Comparison of ENCODE assay signal across 1 cellular context in the genomic region with DNA sequence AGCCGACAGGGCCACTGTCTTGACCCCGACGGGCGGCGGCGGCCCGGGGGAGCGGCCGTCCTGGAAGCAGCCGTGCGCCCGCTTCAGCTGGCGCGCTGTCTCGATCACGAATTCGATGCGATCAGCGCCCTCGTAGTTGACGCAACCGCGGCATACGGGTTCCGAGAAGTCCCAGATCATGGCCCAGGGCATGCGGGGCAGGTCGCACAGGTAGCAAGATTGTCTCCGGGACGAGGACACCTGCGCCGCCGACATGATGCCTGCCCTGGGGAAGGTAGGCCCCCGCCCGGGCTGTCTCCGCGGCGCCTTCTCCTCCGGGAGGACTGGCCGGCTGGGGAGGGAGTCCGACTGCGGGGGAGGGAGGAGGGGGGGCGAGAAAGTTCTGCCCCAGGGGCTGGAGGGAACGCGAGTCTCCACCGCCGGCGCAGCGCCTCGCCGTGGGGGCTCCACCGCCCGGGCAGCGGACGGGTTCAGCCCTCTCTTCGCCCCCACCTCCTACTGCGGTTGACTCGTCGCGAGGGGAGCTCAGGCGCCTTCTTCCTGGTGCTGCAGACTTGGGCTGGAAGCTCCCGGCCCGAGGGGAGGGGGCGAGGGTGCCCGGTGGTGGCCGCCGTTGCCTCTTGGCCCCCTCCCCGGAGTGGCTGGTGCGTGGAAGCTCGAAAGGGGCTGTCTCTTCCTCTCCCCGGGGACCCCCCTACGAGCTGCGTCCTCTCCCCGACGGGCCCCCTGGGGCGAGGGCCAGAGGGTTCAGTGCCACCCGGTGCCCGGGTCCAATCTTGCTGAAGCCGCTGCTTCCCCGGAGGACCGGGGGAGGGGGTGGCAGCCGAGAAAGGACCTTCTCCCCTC.
TF ChIP-seq lines count a peak whose summit lies in the region.

No MANE protein-coding gene starts in this region.

TF ChIP-seq in HepG2, 621 proteins besides CTCF, POLR2A, EP300 and RAD21 (continued from another document and continues in another):
- TF ChIP-seq, protein P1, sequence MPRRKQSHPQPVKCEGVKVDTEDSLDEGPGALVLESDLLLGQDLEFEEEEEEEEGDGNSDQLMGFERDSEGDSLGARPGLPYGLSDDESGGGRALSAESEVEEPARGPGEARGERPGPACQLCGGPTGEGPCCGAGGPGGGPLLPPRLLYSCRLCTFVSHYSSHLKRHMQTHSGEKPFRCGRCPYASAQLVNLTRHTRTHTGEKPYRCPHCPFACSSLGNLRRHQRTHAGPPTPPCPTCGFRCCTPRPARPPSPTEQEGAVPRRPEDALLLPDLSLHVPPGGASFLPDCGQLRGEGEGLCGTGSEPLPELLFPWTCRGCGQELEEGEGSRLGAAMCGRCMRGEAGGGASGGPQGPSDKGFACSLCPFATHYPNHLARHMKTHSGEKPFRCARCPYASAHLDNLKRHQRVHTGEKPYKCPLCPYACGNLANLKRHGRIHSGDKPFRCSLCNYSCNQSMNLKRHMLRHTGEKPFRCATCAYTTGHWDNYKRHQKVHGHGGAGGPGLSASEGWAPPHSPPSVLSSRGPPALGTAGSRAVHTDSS (CRISPR knock-in tag; conservative IDR thresholded peaks at IDR 0.05): no peak
- TF ChIP-seq MYC (CRISPR knock-in tag; IDR thresholded peaks at IDR 0.05; ENCODE audit: borderline replicate concordance): peak; percentile 46; the same call in 1 of the 2 replicates
- TF ChIP-seq, protein P2, sequence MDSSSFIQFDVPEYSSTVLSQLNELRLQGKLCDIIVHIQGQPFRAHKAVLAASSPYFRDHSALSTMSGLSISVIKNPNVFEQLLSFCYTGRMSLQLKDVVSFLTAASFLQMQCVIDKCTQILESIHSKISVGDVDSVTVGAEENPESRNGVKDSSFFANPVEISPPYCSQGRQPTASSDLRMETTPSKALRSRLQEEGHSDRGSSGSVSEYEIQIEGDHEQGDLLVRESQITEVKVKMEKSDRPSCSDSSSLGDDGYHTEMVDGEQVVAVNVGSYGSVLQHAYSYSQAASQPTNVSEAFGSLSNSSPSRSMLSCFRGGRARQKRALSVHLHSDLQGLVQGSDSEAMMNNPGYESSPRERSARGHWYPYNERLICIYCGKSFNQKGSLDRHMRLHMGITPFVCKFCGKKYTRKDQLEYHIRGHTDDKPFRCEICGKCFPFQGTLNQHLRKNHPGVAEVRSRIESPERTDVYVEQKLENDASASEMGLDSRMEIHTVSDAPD (CRISPR knock-in tag; IDR thresholded peaks at IDR 0.05): no peak
- TF ChIP-seq MAFK (conservative IDR thresholded peaks at IDR 0.05 in 1 of 2, IDR thresholded peaks at IDR 0.05 in 1 of 2; ENCODE audit: low read length in 2 of 2): no peak
- TF ChIP-seq GLI4 (CRISPR knock-in tag; IDR thresholded peaks at IDR 0.05; ENCODE audit: borderline replicate concordance): no peak; the same call in 1 of the 2 replicates
- TF ChIP-seq, protein P3, sequence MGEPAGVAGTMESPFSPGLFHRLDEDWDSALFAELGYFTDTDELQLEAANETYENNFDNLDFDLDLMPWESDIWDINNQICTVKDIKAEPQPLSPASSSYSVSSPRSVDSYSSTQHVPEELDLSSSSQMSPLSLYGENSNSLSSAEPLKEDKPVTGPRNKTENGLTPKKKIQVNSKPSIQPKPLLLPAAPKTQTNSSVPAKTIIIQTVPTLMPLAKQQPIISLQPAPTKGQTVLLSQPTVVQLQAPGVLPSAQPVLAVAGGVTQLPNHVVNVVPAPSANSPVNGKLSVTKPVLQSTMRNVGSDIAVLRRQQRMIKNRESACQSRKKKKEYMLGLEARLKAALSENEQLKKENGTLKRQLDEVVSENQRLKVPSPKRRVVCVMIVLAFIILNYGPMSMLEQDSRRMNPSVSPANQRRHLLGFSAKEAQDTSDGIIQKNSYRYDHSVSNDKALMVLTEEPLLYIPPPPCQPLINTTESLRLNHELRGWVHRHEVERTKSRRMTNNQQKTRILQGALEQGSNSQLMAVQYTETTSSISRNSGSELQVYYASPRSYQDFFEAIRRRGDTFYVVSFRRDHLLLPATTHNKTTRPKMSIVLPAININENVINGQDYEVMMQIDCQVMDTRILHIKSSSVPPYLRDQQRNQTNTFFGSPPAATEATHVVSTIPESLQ (CRISPR knock-in tag; conservative IDR thresholded peaks at IDR 0.05): no peak
- no peak for TF ChIP-seq ZNF17 (CRISPR knock-in tag; IDR thresholded peaks at IDR 0.05)
- TF ChIP-seq ZNF382 (CRISPR knock-in tag; IDR thresholded peaks at IDR 0.05; ENCODE audit: borderline replicate concordance): no peak
- TF ChIP-seq ZNF713 (CRISPR knock-in tag; IDR thresholded peaks at IDR 0.05): no peak
- TF ChIP-seq, protein P4, sequence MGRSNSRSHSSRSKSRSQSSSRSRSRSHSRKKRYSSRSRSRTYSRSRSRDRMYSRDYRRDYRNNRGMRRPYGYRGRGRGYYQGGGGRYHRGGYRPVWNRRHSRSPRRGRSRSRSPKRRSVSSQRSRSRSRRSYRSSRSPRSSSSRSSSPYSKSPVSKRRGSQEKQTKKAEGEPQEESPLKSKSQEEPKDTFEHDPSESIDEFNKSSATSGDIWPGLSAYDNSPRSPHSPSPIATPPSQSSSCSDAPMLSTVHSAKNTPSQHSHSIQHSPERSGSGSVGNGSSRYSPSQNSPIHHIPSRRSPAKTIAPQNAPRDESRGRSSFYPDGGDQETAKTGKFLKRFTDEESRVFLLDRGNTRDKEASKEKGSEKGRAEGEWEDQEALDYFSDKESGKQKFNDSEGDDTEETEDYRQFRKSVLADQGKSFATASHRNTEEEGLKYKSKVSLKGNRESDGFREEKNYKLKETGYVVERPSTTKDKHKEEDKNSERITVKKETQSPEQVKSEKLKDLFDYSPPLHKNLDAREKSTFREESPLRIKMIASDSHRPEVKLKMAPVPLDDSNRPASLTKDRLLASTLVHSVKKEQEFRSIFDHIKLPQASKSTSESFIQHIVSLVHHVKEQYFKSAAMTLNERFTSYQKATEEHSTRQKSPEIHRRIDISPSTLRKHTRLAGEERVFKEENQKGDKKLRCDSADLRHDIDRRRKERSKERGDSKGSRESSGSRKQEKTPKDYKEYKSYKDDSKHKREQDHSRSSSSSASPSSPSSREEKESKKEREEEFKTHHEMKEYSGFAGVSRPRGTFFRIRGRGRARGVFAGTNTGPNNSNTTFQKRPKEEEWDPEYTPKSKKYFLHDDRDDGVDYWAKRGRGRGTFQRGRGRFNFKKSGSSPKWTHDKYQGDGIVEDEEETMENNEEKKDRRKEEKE (IDR thresholded peaks at IDR 0.05): no peak
- no peak for TF ChIP-seq PHF5A (CRISPR knock-in tag; IDR thresholded peaks at IDR 0.05; ENCODE audit: low read depth, unreplicated experiment)
- TF ChIP-seq, protein P5, sequence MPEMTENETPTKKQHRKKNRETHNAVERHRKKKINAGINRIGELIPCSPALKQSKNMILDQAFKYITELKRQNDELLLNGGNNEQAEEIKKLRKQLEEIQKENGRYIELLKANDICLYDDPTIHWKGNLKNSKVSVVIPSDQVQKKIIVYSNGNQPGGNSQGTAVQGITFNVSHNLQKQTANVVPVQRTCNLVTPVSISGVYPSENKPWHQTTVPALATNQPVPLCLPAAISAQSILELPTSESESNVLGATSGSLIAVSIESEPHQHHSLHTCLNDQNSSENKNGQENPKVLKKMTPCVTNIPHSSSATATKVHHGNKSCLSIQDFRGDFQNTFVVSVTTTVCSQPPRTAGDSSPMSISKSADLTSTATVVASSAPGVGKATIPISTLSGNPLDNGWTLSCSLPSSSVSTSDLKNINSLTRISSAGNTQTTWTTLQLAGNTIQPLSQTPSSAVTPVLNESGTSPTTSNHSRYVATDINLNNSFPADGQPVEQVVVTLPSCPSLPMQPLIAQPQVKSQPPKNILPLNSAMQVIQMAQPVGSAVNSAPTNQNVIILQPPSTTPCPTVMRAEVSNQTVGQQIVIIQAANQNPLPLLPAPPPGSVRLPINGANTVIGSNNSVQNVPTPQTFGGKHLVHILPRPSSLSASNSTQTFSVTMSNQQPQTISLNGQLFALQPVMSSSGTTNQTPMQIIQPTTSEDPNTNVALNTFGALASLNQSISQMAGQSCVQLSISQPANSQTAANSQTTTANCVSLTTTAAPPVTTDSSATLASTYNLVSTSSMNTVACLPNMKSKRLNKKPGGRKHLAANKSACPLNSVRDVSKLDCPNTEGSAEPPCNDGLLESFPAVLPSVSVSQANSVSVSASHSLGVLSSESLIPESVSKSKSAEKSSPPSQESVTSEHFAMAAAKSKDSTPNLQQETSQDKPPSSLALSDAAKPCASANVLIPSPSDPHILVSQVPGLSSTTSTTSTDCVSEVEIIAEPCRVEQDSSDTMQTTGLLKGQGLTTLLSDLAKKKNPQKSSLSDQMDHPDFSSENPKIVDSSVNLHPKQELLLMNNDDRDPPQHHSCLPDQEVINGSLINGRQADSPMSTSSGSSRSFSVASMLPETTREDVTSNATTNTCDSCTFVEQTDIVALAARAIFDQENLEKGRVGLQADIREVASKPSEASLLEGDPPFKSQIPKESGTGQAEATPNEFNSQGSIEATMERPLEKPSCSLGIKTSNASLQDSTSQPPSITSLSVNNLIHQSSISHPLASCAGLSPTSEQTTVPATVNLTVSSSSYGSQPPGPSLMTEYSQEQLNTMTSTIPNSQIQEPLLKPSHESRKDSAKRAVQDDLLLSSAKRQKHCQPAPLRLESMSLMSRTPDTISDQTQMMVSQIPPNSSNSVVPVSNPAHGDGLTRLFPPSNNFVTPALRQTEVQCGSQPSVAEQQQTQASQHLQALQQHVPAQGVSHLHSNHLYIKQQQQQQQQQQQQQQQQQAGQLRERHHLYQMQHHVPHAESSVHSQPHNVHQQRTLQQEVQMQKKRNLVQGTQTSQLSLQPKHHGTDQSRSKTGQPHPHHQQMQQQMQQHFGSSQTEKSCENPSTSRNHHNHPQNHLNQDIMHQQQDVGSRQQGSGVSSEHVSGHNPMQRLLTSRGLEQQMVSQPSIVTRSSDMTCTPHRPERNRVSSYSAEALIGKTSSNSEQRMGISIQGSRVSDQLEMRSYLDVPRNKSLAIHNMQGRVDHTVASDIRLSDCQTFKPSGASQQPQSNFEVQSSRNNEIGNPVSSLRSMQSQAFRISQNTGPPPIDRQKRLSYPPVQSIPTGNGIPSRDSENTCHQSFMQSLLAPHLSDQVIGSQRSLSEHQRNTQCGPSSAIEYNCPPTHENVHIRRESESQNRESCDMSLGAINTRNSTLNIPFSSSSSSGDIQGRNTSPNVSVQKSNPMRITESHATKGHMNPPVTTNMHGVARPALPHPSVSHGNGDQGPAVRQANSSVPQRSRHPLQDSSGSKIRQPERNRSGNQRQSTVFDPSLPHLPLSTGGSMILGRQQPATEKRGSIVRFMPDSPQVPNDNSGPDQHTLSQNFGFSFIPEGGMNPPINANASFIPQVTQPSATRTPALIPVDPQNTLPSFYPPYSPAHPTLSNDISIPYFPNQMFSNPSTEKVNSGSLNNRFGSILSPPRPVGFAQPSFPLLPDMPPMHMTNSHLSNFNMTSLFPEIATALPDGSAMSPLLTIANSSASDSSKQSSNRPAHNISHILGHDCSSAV (CRISPR knock-in tag; IDR thresholded peaks at IDR 0.05; ENCODE audit: borderline replicate concordance): no peak
- TF ChIP-seq ZNF367 (CRISPR knock-in tag; IDR thresholded peaks at IDR 0.05; ENCODE audit: borderline replicate concordance): no peak
- TF ChIP-seq, protein P6, sequence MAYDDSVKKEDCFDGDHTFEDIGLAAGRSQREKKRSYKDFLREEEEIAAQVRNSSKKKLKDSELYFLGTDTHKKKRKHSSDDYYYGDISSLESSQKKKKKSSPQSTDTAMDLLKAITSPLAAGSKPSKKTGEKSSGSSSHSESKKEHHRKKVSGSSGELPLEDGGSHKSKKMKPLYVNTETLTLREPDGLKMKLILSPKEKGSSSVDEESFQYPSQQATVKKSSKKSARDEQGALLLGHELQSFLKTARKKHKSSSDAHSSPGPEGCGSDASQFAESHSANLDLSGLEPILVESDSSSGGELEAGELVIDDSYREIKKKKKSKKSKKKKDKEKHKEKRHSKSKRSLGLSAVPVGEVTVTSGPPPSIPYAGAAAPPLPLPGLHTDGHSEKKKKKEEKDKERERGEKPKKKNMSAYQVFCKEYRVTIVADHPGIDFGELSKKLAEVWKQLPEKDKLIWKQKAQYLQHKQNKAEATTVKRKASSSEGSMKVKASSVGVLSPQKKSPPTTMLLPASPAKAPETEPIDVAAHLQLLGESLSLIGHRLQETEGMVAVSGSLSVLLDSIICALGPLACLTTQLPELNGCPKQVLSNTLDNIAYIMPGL (CRISPR knock-in tag; IDR thresholded peaks at IDR 0.05; ENCODE audit: borderline replicate concordance in 1 of 2, low read depth in 1 of 2): peak; percentile 30 to 75; a peak in 3 of 4 replicates
- no peak for TF ChIP-seq ZBTB7B (CRISPR knock-in tag; IDR thresholded peaks at IDR 0.05)
- peak; percentile 44; the same call in 1 of the 2 replicates for TF ChIP-seq SNAI1 (CRISPR knock-in tag; IDR thresholded peaks at IDR 0.05; ENCODE audit: borderline replicate concordance)
- TF ChIP-seq ZNF619 (CRISPR knock-in tag; IDR thresholded peaks at IDR 0.05): no peak
- TF ChIP-seq, protein P7, sequence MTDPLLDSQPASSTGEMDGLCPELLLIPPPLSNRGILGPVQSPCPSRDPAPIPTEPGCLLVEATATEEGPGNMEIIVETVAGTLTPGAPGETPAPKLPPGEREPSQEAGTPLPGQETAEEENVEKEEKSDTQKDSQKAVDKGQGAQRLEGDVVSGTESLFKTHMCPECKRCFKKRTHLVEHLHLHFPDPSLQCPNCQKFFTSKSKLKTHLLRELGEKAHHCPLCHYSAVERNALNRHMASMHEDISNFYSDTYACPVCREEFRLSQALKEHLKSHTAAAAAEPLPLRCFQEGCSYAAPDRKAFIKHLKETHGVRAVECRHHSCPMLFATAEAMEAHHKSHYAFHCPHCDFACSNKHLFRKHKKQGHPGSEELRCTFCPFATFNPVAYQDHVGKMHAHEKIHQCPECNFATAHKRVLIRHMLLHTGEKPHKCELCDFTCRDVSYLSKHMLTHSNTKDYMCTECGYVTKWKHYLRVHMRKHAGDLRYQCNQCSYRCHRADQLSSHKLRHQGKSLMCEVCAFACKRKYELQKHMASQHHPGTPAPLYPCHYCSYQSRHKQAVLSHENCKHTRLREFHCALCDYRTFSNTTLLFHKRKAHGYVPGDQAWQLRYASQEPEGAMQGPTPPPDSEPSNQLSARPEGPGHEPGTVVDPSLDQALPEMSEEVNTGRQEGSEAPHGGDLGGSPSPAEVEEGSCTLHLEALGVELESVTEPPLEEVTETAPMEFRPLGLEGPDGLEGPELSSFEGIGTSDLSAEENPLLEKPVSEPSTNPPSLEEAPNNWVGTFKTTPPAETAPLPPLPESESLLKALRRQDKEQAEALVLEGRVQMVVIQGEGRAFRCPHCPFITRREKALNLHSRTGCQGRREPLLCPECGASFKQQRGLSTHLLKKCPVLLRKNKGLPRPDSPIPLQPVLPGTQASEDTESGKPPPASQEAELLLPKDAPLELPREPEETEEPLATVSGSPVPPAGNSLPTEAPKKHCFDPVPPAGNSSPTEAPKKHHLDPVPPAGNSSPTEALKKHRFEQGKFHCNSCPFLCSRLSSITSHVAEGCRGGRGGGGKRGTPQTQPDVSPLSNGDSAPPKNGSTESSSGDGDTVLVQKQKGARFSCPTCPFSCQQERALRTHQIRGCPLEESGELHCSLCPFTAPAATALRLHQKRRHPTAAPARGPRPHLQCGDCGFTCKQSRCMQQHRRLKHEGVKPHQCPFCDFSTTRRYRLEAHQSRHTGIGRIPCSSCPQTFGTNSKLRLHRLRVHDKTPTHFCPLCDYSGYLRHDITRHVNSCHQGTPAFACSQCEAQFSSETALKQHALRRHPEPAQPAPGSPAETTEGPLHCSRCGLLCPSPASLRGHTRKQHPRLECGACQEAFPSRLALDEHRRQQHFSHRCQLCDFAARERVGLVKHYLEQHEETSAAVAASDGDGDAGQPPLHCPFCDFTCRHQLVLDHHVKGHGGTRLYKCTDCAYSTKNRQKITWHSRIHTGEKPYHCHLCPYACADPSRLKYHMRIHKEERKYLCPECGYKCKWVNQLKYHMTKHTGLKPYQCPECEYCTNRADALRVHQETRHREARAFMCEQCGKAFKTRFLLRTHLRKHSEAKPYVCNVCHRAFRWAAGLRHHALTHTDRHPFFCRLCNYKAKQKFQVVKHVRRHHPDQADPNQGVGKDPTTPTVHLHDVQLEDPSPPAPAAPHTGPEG (CRISPR knock-in tag; IDR thresholded peaks at IDR 0.05): no peak
- no peak for TF ChIP-seq SYNCRIP (IDR thresholded peaks at IDR 0.05; ENCODE audit: insufficient read depth, low read depth, low read length)
- TF ChIP-seq SMARCE1 (IDR thresholded peaks at IDR 0.05; ENCODE audit: borderline replicate concordance): no peak
- no peak for TF ChIP-seq REPIN1 (CRISPR knock-in tag; IDR thresholded peaks at IDR 0.05; ENCODE audit: borderline replicate concordance, low read depth)
- no peak for TF ChIP-seq ZNF720 (CRISPR knock-in tag; IDR thresholded peaks at IDR 0.05)
- TF ChIP-seq HIVEP1 (CRISPR knock-in tag; IDR thresholded peaks at IDR 0.05): peak; percentile 85
- TF ChIP-seq ZNF143 (CRISPR knock-in tag; IDR thresholded peaks at IDR 0.05): no peak; the same call in 1 of the 2 replicates
